ENCODE assay signal across 19 cellular contexts in genomic region chr11:46865340-46865739, GRCh38. TPM values are rescaled to one million over a fixed set of nuclear protein-coding genes. Genes with fewer than 3 reads are reported as not detected.
A peak's percentile ranks its signal among the peaks of the same experiment; 100 is the strongest.
DNase-seq lines count a peak whose midpoint lies in the region; TF ChIP-seq lines count a peak whose summit lies in the region.
"Had no signal": no experiment of that assay in that cellular context is flagged by ENCODE, and none has a peak within 500 bp of the region (broad histone marks: within the 10 kb centered on the region; RNA-seq: fewer than 3 reads in every experiment).

No MANE protein-coding gene starts in this region.

- no peaks in the 10 kb centered on the region for H3K27me3 ChIP-seq in brain microvascular endothelial cell (replicated peaks)
- H3K27me3 ChIP-seq: heart right ventricle had no signal

- no peak for TF ChIP-seq CTCF in HFFc6 (IDR thresholded peaks at IDR 0.05)
- TF ChIP-seq CTCF in brain microvascular endothelial cell (IDR thresholded peaks at IDR 0.05; ENCODE audit: low read depth, low read length, missing control alignments): no peak
- TF ChIP-seq CTCF in progenitor cell of endocrine pancreas (IDR thresholded peaks at IDR 0.05; ENCODE audit: unreplicated experiment): no peak

- H3K27ac Mint-ChIP-seq in HFFc6: peak overlapping the region; percentile 25; the same call in 1 of the 2 replicates
- H3K27ac Mint-ChIP-seq in immature natural killer cell: no peak overlapping the region
- no peak overlapping the region for H3K27ac Mint-ChIP-seq in progenitor cell of endocrine pancreas
- H3K27ac Mint-ChIP-seq: activated naive CD8-positive, alpha-beta T cell treated with anti-CD3 and anti-CD28 coated beads, Interleukin-2, amount 10 ng/mL, durations not matched to agents 7 days and 5 days; stimulated activated naive CD8-positive, alpha-beta T cell treated with anti-CD3 and anti-CD28 coated beads, Interleukin-15, amount 100 ng/mL, for 72 hours had no signal

- H3K36me3 Mint-ChIP-seq in HFFc6 (ENCODE audit: low read depth) (peaks cover 4% of the 10 kb centered on the region; the same call in 1 of the 2 replicates), immature natural killer cell (no peaks in the 10 kb centered on the region), progenitor cell of endocrine pancreas (ENCODE audit: insufficient read depth) (peaks cover 2% of the 10 kb centered on the region)
- H3K36me3 Mint-ChIP-seq: activated naive CD8-positive, alpha-beta T cell treated with anti-CD3 and anti-CD28 coated beads, Interleukin-2, amount 10 ng/mL, durations not matched to agents 7 days and 5 days had no signal

- H3K4me1 Mint-ChIP-seq in HFFc6 (ENCODE audit: low read depth): peaks cover 13% of the 10 kb centered on the region
- no peaks in the 10 kb centered on the region for H3K4me1 Mint-ChIP-seq in immature natural killer cell
- no peaks in the 10 kb centered on the region for H3K4me1 Mint-ChIP-seq in progenitor cell of endocrine pancreas (ENCODE audit: low read depth)
- H3K4me1 Mint-ChIP-seq: activated naive CD8-positive, alpha-beta T cell treated with anti-CD3 and anti-CD28 coated beads, Interleukin-2, amount 10 ng/mL, durations not matched to agents 7 days and 5 days; neural crest cell; stimulated activated naive CD8-positive, alpha-beta T cell treated with anti-CD3 and anti-CD28 coated beads, Interleukin-15, amount 100 ng/mL, for 72 hours had no signal

- H3K4me3 ChIP-seq in brain microvascular endothelial cell (ENCODE audit: low read depth, low read length): no peak overlapping the region
- H3K4me3 ChIP-seq: GM12878, heart right ventricle had no signal

- H3K9me3 Mint-ChIP-seq in HFFc6 (no peaks in the 10 kb centered on the region), immature natural killer cell (no peaks in the 10 kb centered on the region), progenitor cell of endocrine pancreas (ENCODE audit: low read depth) (no peaks in the 10 kb centered on the region)
- H3K9me3 Mint-ChIP-seq: activated naive CD8-positive, alpha-beta T cell treated with anti-CD3 and anti-CD28 coated beads, Interleukin-2, amount 10 ng/mL, durations not matched to agents 7 days and 5 days; neural crest cell; stimulated activated naive CD8-positive, alpha-beta T cell treated with anti-CD3 and anti-CD28 coated beads, Interleukin-15, amount 100 ng/mL, for 72 hours had no signal

- H3K4me3 Mint-ChIP-seq in HFFc6: no peak overlapping the region
- H3K4me3 Mint-ChIP-seq in immature natural killer cell: no peak overlapping the region
- H3K4me3 Mint-ChIP-seq in progenitor cell of endocrine pancreas (ENCODE audit: low read depth): no peak overlapping the region
- H3K4me3 Mint-ChIP-seq: activated naive CD8-positive, alpha-beta T cell treated with anti-CD3 and anti-CD28 coated beads, Interleukin-2, amount 10 ng/mL, durations not matched to agents 7 days and 5 days; neural crest cell; stimulated activated naive CD8-positive, alpha-beta T cell treated with anti-CD3 and anti-CD28 coated beads, Interleukin-15, amount 100 ng/mL, for 72 hours had no signal

- no peaks in the 10 kb centered on the region for H3K27me3 Mint-ChIP-seq in HFFc6 (ENCODE audit: insufficient read depth)
- peaks cover 0 to 6% (median 2%) of the 10 kb centered on the region in 3 donors for H3K27me3 Mint-ChIP-seq in immature natural killer cell (ENCODE audit: low read depth in 3 of 3)
- no peaks in the 10 kb centered on the region for H3K27me3 Mint-ChIP-seq in progenitor cell of endocrine pancreas
- H3K27me3 Mint-ChIP-seq: stimulated activated naive CD8-positive, alpha-beta T cell treated with anti-CD3 and anti-CD28 coated beads, Interleukin-15, amount 100 ng/mL, for 72 hours had no signal

- H3K36me3 ChIP-seq in brain microvascular endothelial cell (replicated peaks): no peaks in the 10 kb centered on the region

- in situ Hi-C loops in brain microvascular endothelial cell (cut with HindIII; ENCODE audit: low pct_ligation_motif_present, low sequenced_read_pairs): no loop called here

- peak overlapping the region; percentile 39 for H3K27ac ChIP-seq in brain microvascular endothelial cell
- H3K27ac ChIP-seq: heart right ventricle had no signal

- DNase-seq in AG08395 (ENCODE audit: low spot score) (peak; percentile 66), HFFc6 (peak; percentile 70), brain microvascular endothelial cell (peak; percentile 66), foreskin melanocyte (peak; percentile 66), LoVo (ENCODE audit: low spot score) (no peak), immature natural killer cell (no peak), DMS 273 (lab: John Stamatoyannopoulos, UW; ENCODE audit: unreplicated experiment) (no peak), progenitor cell of endocrine pancreas (ENCODE audit: low spot score, unreplicated experiment) (no peak)
- DNase-seq: activated naive CD8-positive, alpha-beta T cell treated with anti-CD3 and anti-CD28 coated beads, Interleukin-2, amount 10 ng/mL, durations not matched to agents 7 days and 5 days; COR-L47; heart right ventricle; MV-4-11; NCI-H2029 treated with DMSO at 0.1 percent for 48 hours; NCI-H510A; right cardiac atrium; Right ventricle myocardium superior; stimulated activated naive CD8-positive, alpha-beta T cell treated with anti-CD3 and anti-CD28 coated beads, Interleukin-15, amount 100 ng/mL, for 72 hours had no signal

RNA-seq across cellular contexts. Expression of gene CKAP5, which starts 19.3 kb away (rescaled TPM):
- total RNA-seq in HFFc6 (2021; fragmentation: NEBNext Ultra II Directional; extraction: Animal tissue kit (Norgen Biotek cat#: 25700)): 100 to 1,000 TPM in 5 of 6 experiments, 10 to 100 TPM in 1; 87.8 to 125 (median 116) TPM
- polyA plus RNA-seq in immature natural killer cell: 10 to 100 TPM in 1 of 3 donors, 1 to 10 TPM in 2; 9.1 to 22.1 (median 9.4) TPM
- 146 and 151 TPM in 2 replicates for total RNA-seq in progenitor cell of endocrine pancreas

RNA-seq across cellular contexts. Expression of gene LRP4, which starts 53.0 kb away (rescaled TPM):
- total RNA-seq in HFFc6 (2021; fragmentation: NEBNext Ultra II Directional; extraction: Animal tissue kit (Norgen Biotek cat#: 25700)): 1 to 10 TPM; 1.4 to 2.1 (median 1.8) TPM
- polyA plus RNA-seq in immature natural killer cell: not detected
- 8.7 and 11.0 TPM in 2 replicates for total RNA-seq in progenitor cell of endocrine pancreas

Comparison
In these comparisons a context has a peak if more than half of its experiments do, and no peak if none do; other contexts are left out.
1. DNase-seq: peak in AG08395 (single experiment), HFFc6 (single experiment), brain microvascular endothelial cell (single experiment) and foreskin melanocyte (single experiment); none in LoVo (single experiment), immature natural killer cell (0 of 3), DMS 273 (single experiment) and progenitor cell of endocrine pancreas (single experiment).